In genomic region chr15:82477343-82478057, GRCh38 we compare ENCODE assay signal across 5 cellular contexts. TPM values are rescaled to one million over a fixed set of nuclear protein-coding genes. Genes with fewer than 3 reads are reported as not detected.
DNase-seq lines count a peak whose midpoint lies in the region; TF ChIP-seq lines count a peak whose summit lies in the region.
"Not testable (repeated sequence)": the region's sequence is repeated elsewhere in the genome, so short reads cannot be mapped to it uniquely, and the experiment has no call there.

No MANE protein-coding gene starts in this region.

- not testable (repeated sequence) for H3K4me1 ChIP-seq in sigmoid colon

- intact Hi-C loops in CD14-positive monocyte (cut with micrococcal nuclease); sigmoid colon (cut with DNase I): not testable (repeated sequence)

- not testable (repeated sequence) for H3K27ac Mint-ChIP-seq in CD14-positive monocyte; chondrocyte (ENCODE audit: unreplicated experiment)
- H3K27ac Mint-ChIP-seq in neural crest cell (ENCODE audit: unreplicated experiment), result peak overlapping the region; percentile 43

- H3K9me3 Mint-ChIP-seq in CD14-positive monocyte; chondrocyte (ENCODE audit: low read depth); neural crest cell: not testable (repeated sequence)

- WGBS in sigmoid colon, 2 donors, result 94 to 95% methylated on average over 11 of the region's 13 CpGs

- DNase-seq in CD14-positive monocyte (ENCODE audit: low spot score) (peak; percentile 42), chondrocyte (ENCODE audit: low spot score) (peak; percentile 72), islet precursor cell (peak; percentile 0), sigmoid colon (peak; percentile 28)
- not testable (repeated sequence) for DNase-seq in neural crest cell (ENCODE audit: low read depth, low spot score)

- H3K4me1 Mint-ChIP-seq in CD14-positive monocyte; chondrocyte (ENCODE audit: low read depth); neural crest cell: not testable (repeated sequence)

- not testable (repeated sequence) for H3K4me3 ChIP-seq in sigmoid colon

- not testable (repeated sequence) for TF ChIP-seq CTCF in CD14-positive monocyte (IDR thresholded peaks at IDR 0.05); chondrocyte (IDR thresholded peaks at IDR 0.05); neural crest cell (conservative IDR thresholded peaks at IDR 0.05); sigmoid colon (IDR thresholded peaks at IDR 0.05)

- H3K4me3 Mint-ChIP-seq in CD14-positive monocyte; chondrocyte (ENCODE audit: unreplicated experiment); neural crest cell: not testable (repeated sequence)

- not testable (repeated sequence) for TF ChIP-seq POLR2A in sigmoid colon (IDR thresholded peaks at IDR 0.05)

- not testable (repeated sequence) for H3K27ac ChIP-seq in sigmoid colon

- not testable (repeated sequence) for TF ChIP-seq EP300 in sigmoid colon (IDR thresholded peaks at IDR 0.05)

- H3K9me3 ChIP-seq in sigmoid colon, result not testable (repeated sequence)

- not testable (repeated sequence) for H3K27me3 ChIP-seq in sigmoid colon

- not testable (repeated sequence) for H3K27me3 Mint-ChIP-seq in CD14-positive monocyte (ENCODE audit: low read depth in 3 of 3); chondrocyte (ENCODE audit: low read depth); neural crest cell (ENCODE audit: low read depth)

- H3K36me3 Mint-ChIP-seq in CD14-positive monocyte; chondrocyte (ENCODE audit: low read depth); neural crest cell (ENCODE audit: low read depth): not testable (repeated sequence)

- not testable (repeated sequence) for H3K36me3 ChIP-seq in sigmoid colon

RNA-seq across cellular contexts. Expression of gene GOLGA6L9, which starts 47.9 kb away (rescaled TPM):
- polyA plus RNA-seq in CD14-positive monocyte (not detected), sigmoid colon (10 to 100 TPM in 1 of 3 donors, 1 to 10 TPM in 2; 1.2 to 18.3 (median 3.6) TPM)
- total RNA-seq in chondrocyte (2.4 to 4.2 TPM (median 2.9 TPM) in 3 replicates), neural crest cell (6.4 and 6.6 TPM in 2 replicates), sigmoid colon (1 to 10 TPM; 3.6 to 5.3 (median 4.6) TPM)
